In genomic region chr6:35757461-35758123, GRCh38 we compare ENCODE assay signal across 2 cellular contexts.
TF ChIP-seq lines count a peak whose summit lies in the region.

No MANE protein-coding gene starts in this region.

TF ChIP-seq in Ishikawa, 13 proteins besides CTCF, POLR2A, EP300 and RAD21 (continued from another document):
- TF ChIP-seq FOXM1 (IDR thresholded peaks at IDR 0.05; ENCODE audit: borderline replicate concordance, low read depth) (no peak), YY1 (IDR thresholded peaks at IDR 0.05; ENCODE audit: low read depth) (no peak), TEAD4 (IDR thresholded peaks at IDR 0.05) (no peak), CEBPB (IDR thresholded peaks at IDR 0.05) (no peak), ZBTB7A (IDR thresholded peaks at IDR 0.05; ENCODE audit: low read depth) (no peak), NFIC (IDR thresholded peaks at IDR 0.05) (no peak), CREB1 (IDR thresholded peaks at IDR 0.05; ENCODE audit: low read depth) (no peak)
- TF ChIP-seq, protein P1, sequence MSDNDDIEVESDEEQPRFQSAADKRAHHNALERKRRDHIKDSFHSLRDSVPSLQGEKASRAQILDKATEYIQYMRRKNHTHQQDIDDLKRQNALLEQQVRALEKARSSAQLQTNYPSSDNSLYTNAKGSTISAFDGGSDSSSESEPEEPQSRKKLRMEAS (IDR thresholded peaks at IDR 0.05) = no peak
TF ChIP-seq in Ishikawa: peak in this region for 0.

TF ChIP-seq in WTC11, 78 proteins besides CTCF, POLR2A, EP300 and RAD21 (continued from another document):
- TF ChIP-seq, protein P2, sequence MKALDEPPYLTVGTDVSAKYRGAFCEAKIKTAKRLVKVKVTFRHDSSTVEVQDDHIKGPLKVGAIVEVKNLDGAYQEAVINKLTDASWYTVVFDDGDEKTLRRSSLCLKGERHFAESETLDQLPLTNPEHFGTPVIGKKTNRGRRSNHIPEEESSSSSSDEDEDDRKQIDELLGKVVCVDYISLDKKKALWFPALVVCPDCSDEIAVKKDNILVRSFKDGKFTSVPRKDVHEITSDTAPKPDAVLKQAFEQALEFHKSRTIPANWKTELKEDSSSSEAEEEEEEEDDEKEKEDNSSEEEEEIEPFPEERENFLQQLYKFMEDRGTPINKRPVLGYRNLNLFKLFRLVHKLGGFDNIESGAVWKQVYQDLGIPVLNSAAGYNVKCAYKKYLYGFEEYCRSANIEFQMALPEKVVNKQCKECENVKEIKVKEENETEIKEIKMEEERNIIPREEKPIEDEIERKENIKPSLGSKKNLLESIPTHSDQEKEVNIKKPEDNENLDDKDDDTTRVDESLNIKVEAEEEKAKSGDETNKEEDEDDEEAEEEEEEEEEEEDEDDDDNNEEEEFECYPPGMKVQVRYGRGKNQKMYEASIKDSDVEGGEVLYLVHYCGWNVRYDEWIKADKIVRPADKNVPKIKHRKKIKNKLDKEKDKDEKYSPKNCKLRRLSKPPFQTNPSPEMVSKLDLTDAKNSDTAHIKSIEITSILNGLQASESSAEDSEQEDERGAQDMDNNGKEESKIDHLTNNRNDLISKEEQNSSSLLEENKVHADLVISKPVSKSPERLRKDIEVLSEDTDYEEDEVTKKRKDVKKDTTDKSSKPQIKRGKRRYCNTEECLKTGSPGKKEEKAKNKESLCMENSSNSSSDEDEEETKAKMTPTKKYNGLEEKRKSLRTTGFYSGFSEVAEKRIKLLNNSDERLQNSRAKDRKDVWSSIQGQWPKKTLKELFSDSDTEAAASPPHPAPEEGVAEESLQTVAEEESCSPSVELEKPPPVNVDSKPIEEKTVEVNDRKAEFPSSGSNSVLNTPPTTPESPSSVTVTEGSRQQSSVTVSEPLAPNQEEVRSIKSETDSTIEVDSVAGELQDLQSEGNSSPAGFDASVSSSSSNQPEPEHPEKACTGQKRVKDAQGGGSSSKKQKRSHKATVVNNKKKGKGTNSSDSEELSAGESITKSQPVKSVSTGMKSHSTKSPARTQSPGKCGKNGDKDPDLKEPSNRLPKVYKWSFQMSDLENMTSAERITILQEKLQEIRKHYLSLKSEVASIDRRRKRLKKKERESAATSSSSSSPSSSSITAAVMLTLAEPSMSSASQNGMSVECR (CRISPR knock-in tag; IDR thresholded peaks at IDR 0.05; ENCODE audit: borderline replicate concordance) = no peak
- TF ChIP-seq FOXJ3 (CRISPR knock-in tag; IDR thresholded peaks at IDR 0.05; ENCODE audit: borderline replicate concordance) (no peak), TEAD1 (CRISPR knock-in tag; IDR thresholded peaks at IDR 0.05) (no peak), NFATC4 (CRISPR knock-in tag; IDR thresholded peaks at IDR 0.05) (no peak), TP53 (CRISPR knock-in tag; IDR thresholded peaks at IDR 0.05) (no peak), MLX (CRISPR knock-in tag; IDR thresholded peaks at IDR 0.05) (no peak), CREM (CRISPR knock-in tag; IDR thresholded peaks at IDR 0.05) (no peak), RORB (CRISPR knock-in tag; IDR thresholded peaks at IDR 0.05) (no peak), ATF1 (CRISPR knock-in tag; IDR thresholded peaks at IDR 0.05) (no peak), CREB1 (CRISPR knock-in tag; IDR thresholded peaks at IDR 0.05) (no peak), PRRX2 (CRISPR knock-in tag; IDR thresholded peaks at IDR 0.05) (no peak), AR (CRISPR knock-in tag; IDR thresholded peaks at IDR 0.05) (no peak)
- TF ChIP-seq, protein P3, sequence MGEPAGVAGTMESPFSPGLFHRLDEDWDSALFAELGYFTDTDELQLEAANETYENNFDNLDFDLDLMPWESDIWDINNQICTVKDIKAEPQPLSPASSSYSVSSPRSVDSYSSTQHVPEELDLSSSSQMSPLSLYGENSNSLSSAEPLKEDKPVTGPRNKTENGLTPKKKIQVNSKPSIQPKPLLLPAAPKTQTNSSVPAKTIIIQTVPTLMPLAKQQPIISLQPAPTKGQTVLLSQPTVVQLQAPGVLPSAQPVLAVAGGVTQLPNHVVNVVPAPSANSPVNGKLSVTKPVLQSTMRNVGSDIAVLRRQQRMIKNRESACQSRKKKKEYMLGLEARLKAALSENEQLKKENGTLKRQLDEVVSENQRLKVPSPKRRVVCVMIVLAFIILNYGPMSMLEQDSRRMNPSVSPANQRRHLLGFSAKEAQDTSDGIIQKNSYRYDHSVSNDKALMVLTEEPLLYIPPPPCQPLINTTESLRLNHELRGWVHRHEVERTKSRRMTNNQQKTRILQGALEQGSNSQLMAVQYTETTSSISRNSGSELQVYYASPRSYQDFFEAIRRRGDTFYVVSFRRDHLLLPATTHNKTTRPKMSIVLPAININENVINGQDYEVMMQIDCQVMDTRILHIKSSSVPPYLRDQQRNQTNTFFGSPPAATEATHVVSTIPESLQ (CRISPR knock-in tag; IDR thresholded peaks at IDR 0.05) = no peak
